8 cellular contexts compared by ENCODE assay signal in genomic region chr5:36875789-36876388, GRCh38. TPM values are rescaled to one million over a fixed set of nuclear protein-coding genes. Genes with fewer than 3 reads are reported as not detected.
DNase-seq lines count a peak whose midpoint lies in the region; ATAC-seq and TF ChIP-seq lines count a peak whose summit lies in the region.

No MANE protein-coding gene starts in this region.

- peak; percentile 31 for TF ChIP-seq RAD21 in IMR-90 (IDR thresholded peaks at IDR 0.05; ENCODE audit: low read length)

- H3K4me1 Mint-ChIP-seq in naive thymus-derived CD8-positive, alpha-beta T cell: peaks cover 19 to 68% (median 42%) of the 10 kb centered on the region in 4 donors

- H3K27ac ChIP-seq in IMR-90 (ENCODE audit: insufficient read depth, low read length): peak overlapping the region; percentile 98
- H3K27ac ChIP-seq in PC-3 (ENCODE audit: low read length): peak overlapping the region; percentile 67

- H2BK15ac ChIP-seq in IMR-90 (ENCODE audit: low read depth, low read length): 0 out of 3 replicates have a peak overlapping the region, but pooled peaks have one; percentile 73

- H3K9me1 ChIP-seq in IMR-90 (ENCODE audit: insufficient read depth, low read length): no peaks in the 10 kb centered on the region; the same call in 1 of the 2 replicates

- peak overlapping the region; percentile 93 for H4K91ac ChIP-seq in IMR-90 (ENCODE audit: insufficient read depth, low read depth, low read length)

- no peaks in the 10 kb centered on the region for H3K9me2 ChIP-seq in PC-3 (replicated peaks; ENCODE audit: low read length)

- peak overlapping the region; percentile 97 for H3K4ac ChIP-seq in IMR-90 (ENCODE audit: low read depth, low read length)

- H3F3A ChIP-seq in PC-3 (ENCODE audit: low read length, unreplicated experiment): no peaks in the 10 kb centered on the region

- H3K36me3 Mint-ChIP-seq in naive thymus-derived CD8-positive, alpha-beta T cell: peaks cover 0 to 6% (median 4%) of the 10 kb centered on the region in 3 donors

- H3K23ac ChIP-seq in IMR-90 (ENCODE audit: low read depth, low read length): peak overlapping the region; percentile 100

- peak overlapping the region; percentile 97 for H3K56ac ChIP-seq in IMR-90 (ENCODE audit: extremely low read depth, insufficient read depth, low read length)

- in situ Hi-C loops in IMR-90 (cut with MboI; ENCODE audit: low sequenced_read_pairs): no loop called here

- H4K5ac ChIP-seq in IMR-90 (ENCODE audit: low read depth, low read length): peak overlapping the region; percentile 81

- H3K79me1 ChIP-seq in IMR-90 (ENCODE audit: low read depth in 1 of 2, low read length in 2 of 2): peaks cover 3 to 34% of the 10 kb centered on the region in 2 experiments; a peak in 3 of 4 replicates

- peak overlapping the region; percentile 97 for H2AFZ ChIP-seq in IMR-90 (replicated peaks; ENCODE audit: low read length, poor library complexity)
- H2AFZ ChIP-seq in PC-3 (ENCODE audit: low read length): peak overlapping the region; percentile 96

- peak overlapping the region; percentile 88 to 99 (median 93) for H3K4me3 Mint-ChIP-seq in naive thymus-derived CD8-positive, alpha-beta T cell

- H2BK5ac ChIP-seq in IMR-90 (ENCODE audit: low read depth, low read length, poor library complexity, severe bottlenecking): peak overlapping the region; percentile 96

- H3K9me3 ChIP-seq in IMR-90 (ENCODE audit: control insufficient read depth, insufficient read depth, low read length): no peaks in the 10 kb centered on the region
- H3K9me3 ChIP-seq in PC-3 (ENCODE audit: low read length): no peaks in the 10 kb centered on the region

- CTCF ChIA-PET in IMR-90 (lab: Yijun Ruan, JAX) (interaction anchor here (0.9 to 1.0 kb wide), 2 partner anchors 130 to 143 kb away, joined by 3 read pairs; no protein-coding TSS in a partner anchor), PC-3 (lab: Charles Lee) (interaction anchor here (0.6 to 1.6 kb wide), 3 partner anchors 41 to 698 kb away, joined by 3 to 5 read pairs (median 4); no protein-coding TSS in a partner anchor)

- H3K79me2 ChIP-seq in PC-3 (ENCODE audit: low read length): peaks cover 96% of the 10 kb centered on the region

- DNase-seq in DMS 273 (lab: John Stamatoyannopoulos, UW; ENCODE audit: unreplicated experiment): peak; percentile 92
- peak; percentile 78 for DNase-seq in IMR-90
- peak; percentile 81 for DNase-seq in PC-3
- peak; percentile 67 for DNase-seq in activated T-helper 1 cell treated with Interleukin-2 at 50 U/mL for 16 hours (ENCODE audit: low read depth)
- peak; percentile 79 for DNase-seq in fibroblast of gingiva (ENCODE audit: low read depth)
- peak; percentile 66 to 86 (median 74) for DNase-seq in naive thymus-derived CD8-positive, alpha-beta T cell
- DNase-seq in stimulated activated naive CD4-positive, alpha-beta T cell treated with Interleukin-2 at 50 U/mL for 16 hours (lab: John Stamatoyannopoulos, UW): peak; percentile 63

- H4K8ac ChIP-seq in IMR-90 (ENCODE audit: low read depth in 2 of 2, low read length in 2 of 2): peak overlapping the region; percentile 93

- H2BK120ac ChIP-seq in IMR-90 (ENCODE audit: low read depth, low read length): peak overlapping the region; percentile 92

- H3K36me3 ChIP-seq in IMR-90 (ENCODE audit: control insufficient read depth, insufficient read depth, low read length) (no peaks in the 10 kb centered on the region), PC-3 (ENCODE audit: low read depth, low read length) (no peaks in the 10 kb centered on the region)

- BruUV-seq in IMR-90 (replicated peaks; lab: Mats Ljungman, UMichigan) (no TSS peak), PC-3 (replicated peaks; lab: Mats Ljungman, UMichigan) (no TSS peak)

- H2AK9ac ChIP-seq in IMR-90 (replicated peaks; ENCODE audit: low read depth, low read length, poor library complexity): peak overlapping the region; percentile 98

- peak overlapping the region; percentile 95 to 99 (median 98) for H3K27ac Mint-ChIP-seq in naive thymus-derived CD8-positive, alpha-beta T cell

- TF ChIP-seq CTCF in IMR-90 (conservative IDR thresholded peaks at IDR 0.05; ENCODE audit: low read depth, low read length) (peak; percentile 59), PC-3 (conservative IDR thresholded peaks at IDR 0.05; ENCODE audit: low read depth, low read length) (peak; percentile 60)

- H3K4me1 ChIP-seq in IMR-90 (ENCODE audit: control insufficient read depth, insufficient read depth, low read length) (no peaks in the 10 kb centered on the region), PC-3 (ENCODE audit: insufficient read depth, low read length) (peaks cover 37% of the 10 kb centered on the region)

- H3K4me3 ChIP-seq in IMR-90 (ENCODE audit: insufficient read depth, low read depth, low read length) (peak overlapping the region; percentile 83), PC-3 (ENCODE audit: low read length) (peak overlapping the region; percentile 87)

- H3K14ac ChIP-seq in IMR-90 (replicated peaks; ENCODE audit: low read depth, low read length): peak overlapping the region; percentile 99

- H3K18ac ChIP-seq in IMR-90 (ENCODE audit: low read depth, low read length): peak overlapping the region; percentile 72

- intact Hi-C loops in IMR-90 (cut with micrococcal nuclease) (loop anchor here (1.0 to 10.0 kb wide), 6 partner anchors 21 to 724 kb away; partner anchors contain the start of genes LMBRD2, NADK2 and SKP2), PC-3 (cut with micrococcal nuclease) (loop anchor here (2.0 to 5.0 kb wide), 2 partner anchors 129 to 841 kb away; no protein-coding TSS in a partner anchor)

- WGBS in IMR-90 (ENCODE audit: extremely low coverage in 2 of 2, insufficient read length in 1 of 2), 2 experiments: 0% methylated on average over 24 of the region's 60 CpGs; no CpG with 5 or more reads in 1 of the 2 experiments

- H3K9me3 Mint-ChIP-seq in naive thymus-derived CD8-positive, alpha-beta T cell: no peaks in the 10 kb centered on the region

- H3K9ac ChIP-seq in IMR-90 (ENCODE audit: low read depth, low read length) (peak overlapping the region; percentile 100), PC-3 (ENCODE audit: low read length) (peak overlapping the region; percentile 96)

- H3K27me3 Mint-ChIP-seq in naive thymus-derived CD8-positive, alpha-beta T cell: no peaks in the 10 kb centered on the region

- H3K4me2 ChIP-seq in IMR-90 (ENCODE audit: low read depth, low read length) (peak overlapping the region; percentile 92), PC-3 (ENCODE audit: low read length) (peak overlapping the region; percentile 98)

- H2AK5ac ChIP-seq in IMR-90 (ENCODE audit: low read depth, low read length): peak overlapping the region; percentile 80; the same call in 1 of the 2 replicates

- H4K20me1 ChIP-seq in IMR-90 (ENCODE audit: insufficient read depth, low read length) (peaks cover 47% of the 10 kb centered on the region), PC-3 (ENCODE audit: low read length) (peaks cover 44% of the 10 kb centered on the region)

- 0 out of 2 replicates have a peak overlapping the region, but pooled peaks have one; percentile 14 for H2BK20ac ChIP-seq in IMR-90 (ENCODE audit: low read depth, low read length)

- H3K27me3 ChIP-seq in IMR-90 (ENCODE audit: control insufficient read depth, insufficient read depth, low read length) (no peaks in the 10 kb centered on the region), PC-3 (ENCODE audit: low read length) (no peaks in the 10 kb centered on the region)

- TF ChIP-seq POLR2A in IMR-90 (IDR thresholded peaks at IDR 0.05; ENCODE audit: low read depth, low read length): no peak

- ATAC-seq in GM21529 (IDR thresholded peaks at IDR 0.05; ENCODE audit: unreplicated experiment): peak; percentile 59
- ATAC-seq in IMR-90 (ENCODE audit: low read depth): peak; percentile 76
- peak; percentile 67 for ATAC-seq in PC-3
- peak; percentile 60 to 65 for ATAC-seq in naive thymus-derived CD8-positive, alpha-beta T cell

- POLR2A ChIA-PET in IMR-90 (lab: Charles Lee; ENCODE audit: unreplicated experiment): no interaction called here
- POLR2A ChIA-PET in PC-3 (lab: Charles Lee; ENCODE audit: unreplicated experiment): interaction anchor here (0.6 kb wide), 1 partner anchor 43 kb away, joined by 3 read pairs; no protein-coding TSS in a partner anchor
- POLR2A ChIA-PET in naive thymus-derived CD8-positive, alpha-beta T cell (lab: Charles Lee): interaction anchor here (0.6 to 3.4 kb wide), 19 partner anchors 9 to 1947 kb away, joined by 3 to 21 read pairs (median 4); partner anchors contain the start of genes DNAJC21, IL7R, LMBRD2 and NADK2

- dilution Hi-C loops in IMR-90 (cut with HindIII; ENCODE audit: low sequenced_read_pairs, unreplicated experiment): no loop called here

TF ChIP-seq in IMR-90, 13 proteins besides CTCF, POLR2A, EP300 and RAD21:
- TF ChIP-seq RFX5 (IDR thresholded peaks at IDR 0.05; ENCODE audit: low read depth, low read length) (no peak), MAZ (IDR thresholded peaks at IDR 0.05; ENCODE audit: borderline replicate concordance, low read depth, low read length) (peak; percentile 76; the same call in 1 of the 2 replicates)

RNA-seq across cellular contexts. Expression of gene NIPBL, which starts 0.7 kb away (rescaled TPM):
- total RNA-seq in IMR-90 (2012; rRNA removed) (31.7 and 46.4 TPM in 2 replicates), PC-3 (2014; rRNA removed) (16.8 and 24.8 TPM in 2 replicates)
- 8.4 and 10.1 TPM in 2 replicates for polyA plus RNA-seq in IMR-90 (2012; rRNA removed)
- polyA plus RNA-seq in IMR-90 (2012; cell fraction: cytosol; rRNA removed): 2.7 and 2.9 TPM in 2 replicates
- polyA plus RNA-seq in IMR-90 (2012; cell fraction: nucleus; rRNA removed; ENCODE audit: low replicate concordance): 3.2 and 17.4 TPM in 2 replicates
- total RNA-seq in naive thymus-derived CD8-positive, alpha-beta T cell: 100 to 1,000 TPM; 120 to 127 TPM
- polyA plus RNA-seq in naive thymus-derived CD8-positive, alpha-beta T cell: 10 to 100 TPM; 13.8 to 36.4 (median 24.3) TPM

Comparison
In these comparisons a context has a peak if more than half of its experiments do, and no peak if none do; other contexts are left out.
1. Peak in every context shown above with its lines: DNase-seq, ATAC-seq, H3K4me3 ChIP-seq and H3K27ac ChIP-seq.